18 cellular contexts compared by ENCODE assay signal in the genomic region with DNA sequence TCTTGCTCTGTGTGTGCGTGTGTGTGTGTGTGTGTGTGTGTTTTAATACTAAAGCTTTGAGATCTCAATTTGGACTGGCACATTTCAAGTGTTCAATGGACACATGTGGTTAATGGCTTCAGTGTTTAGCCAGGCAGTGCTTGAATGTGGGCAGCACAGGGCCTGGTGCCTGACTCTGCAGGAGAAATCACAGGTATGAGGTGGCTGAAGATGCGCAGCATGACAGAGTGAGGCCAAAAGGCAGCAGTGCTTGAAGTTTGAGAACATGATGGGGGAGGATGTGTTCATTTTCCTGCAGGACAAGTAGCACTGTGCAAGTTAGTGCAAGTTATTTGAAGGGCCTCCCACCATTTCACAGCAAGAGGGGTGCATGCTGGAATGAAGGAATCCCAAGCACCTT.
A peak's percentile ranks its signal among the peaks of the same experiment; 100 is the strongest.
DNase-seq lines count a peak whose midpoint lies in the region; ATAC-seq, FAIRE-seq and TF ChIP-seq lines count a peak whose summit lies in the region.
"Had no signal": no experiment of that assay in that cellular context is flagged by ENCODE, and none has a peak within 500 bp of the region (broad histone marks: within the 10 kb centered on the region; RNA-seq: fewer than 3 reads in every experiment).

No MANE protein-coding gene starts in this region.

- DNase-seq in A549 (ENCODE audit: low read depth in 1 of 2, low spot score in 1 of 2) (no peak), PC-9 (no peak), endothelial cell (ENCODE audit: low spot score) (no peak), Peyer's patch (no peak), islet precursor cell (no peak), GM10266 (ENCODE audit: extremely low spot score) (no peak)
- DNase-seq: C1 segment of cervical spinal cord, COR-L47, DMS53, KBM-7, NCI-H1436, NCI-H2029 treated with DMSO at 0.1 percent for 48 hours, NCI-H2227 treated with DMSO at 0.1 percent for 48 hours, RPMI8226, SJCRH30 had no signal

- H3K27ac Mint-ChIP-seq in endothelial cell (ENCODE audit: unreplicated experiment): peak overlapping the region; percentile 17
- peak overlapping the region in 2 of 3 experiments; percentile 19 to 61 for H3K27ac Mint-ChIP-seq in nephron

- CTCF ChIA-PET in A549 (lab: Yijun Ruan, JAX): no interaction called here
- CTCF ChIA-PET in PC-9 (lab: Charles Lee): no interaction called here

- POLR2A ChIA-PET in A549 (lab: Yijun Ruan, JAX) (no interaction called here), PC-9 (lab: Charles Lee; ENCODE audit: unreplicated experiment) (no interaction called here)

- WGBS in A549 (ENCODE audit: missing lambda C conversion rate): 88% methylated on average over 2 of the region's 2 CpGs

- no peaks in the 10 kb centered on the region for H3K79me2 ChIP-seq in PC-9 (ENCODE audit: low read depth)

- TF ChIP-seq CTCF in A549 (IDR thresholded peaks at IDR 0.05) (no peak), PC-9 (conservative IDR thresholded peaks at IDR 0.05) (no peak), endothelial cell (IDR thresholded peaks at IDR 0.05; ENCODE audit: unreplicated experiment) (no peak), nephron (IDR thresholded peaks at IDR 0.05; ENCODE audit: unreplicated experiment in 3 of 3) (no peak), Peyer's patch (IDR thresholded peaks at IDR 0.05) (no peak), GM10266 (IDR thresholded peaks at IDR 0.05; ENCODE audit: control insufficient read depth, insufficient read depth, low read depth, missing control alignments) (no peak)

- no peaks in the 10 kb centered on the region for H3K9me2 ChIP-seq in PC-9 (ENCODE audit: insufficient read depth)

- peaks cover 43% of the 10 kb centered on the region for H3K4me1 ChIP-seq in A549
- H3K4me1 ChIP-seq in PC-9 (replicated peaks; ENCODE audit: insufficient read depth): peaks cover 41% of the 10 kb centered on the region
- peaks cover 0 to 4% (median 0%) of the 10 kb centered on the region in 4 donors for H3K4me1 ChIP-seq in Peyer's patch
- H3K4me1 ChIP-seq: HAP-1, SJCRH30 had no signal

- H3K4me3 ChIP-seq in A549 (no peak overlapping the region), PC-9 (no peak overlapping the region), Peyer's patch (no peak overlapping the region)
- H3K4me3 ChIP-seq: HAP-1, SJCRH30 had no signal

- intact Hi-C loops in PC-9 (cut with micrococcal nuclease; ENCODE audit: unreplicated experiment): loop anchor here (2.0 to 10.0 kb wide), 6 partner anchors 41 to 763 kb away; a partner anchor contains a TSS

- TF ChIP-seq RAD21 in A549 (conservative IDR thresholded peaks at IDR 0.05 in 1 of 2, IDR thresholded peaks at IDR 0.05 in 1 of 2): no peak

- H3K9me3 ChIP-seq in A549 (no peaks in the 10 kb centered on the region), PC-9 (ENCODE audit: insufficient read depth, low read depth) (peaks cover 28% of the 10 kb centered on the region), Peyer's patch (no peaks in the 10 kb centered on the region)
- H3K9me3 ChIP-seq: HAP-1, SJCRH30 had no signal

- H3K4me3 Mint-ChIP-seq in endothelial cell (ENCODE audit: unreplicated experiment) (no peak overlapping the region), nephron (no peak overlapping the region)

- ATAC-seq in A549: no peak
- ATAC-seq in GM18858 (IDR thresholded peaks at IDR 0.05; ENCODE audit: unreplicated experiment): no peak

- no peak for FAIRE-seq in A549 (lab: Jason Lieb, UNC)

- BruUV-seq in PC-9 (replicated peaks; lab: Mats Ljungman, UMichigan): no TSS peak

- no peaks in the 10 kb centered on the region for H3K36me3 Mint-ChIP-seq in endothelial cell (ENCODE audit: low read depth, unreplicated experiment)
- no peaks in the 10 kb centered on the region for H3K36me3 Mint-ChIP-seq in nephron (ENCODE audit: low read depth)

- peaks cover 27% of the 10 kb centered on the region for H3F3A ChIP-seq in PC-9 (ENCODE audit: insufficient read depth, low read depth)

- H3K27ac ChIP-seq in A549 (peak overlapping the region; percentile 68 to 77), PC-9 (peak overlapping the region; percentile 76), Peyer's patch (no peak overlapping the region)
- H3K27ac ChIP-seq: SJCRH30 had no signal

- H3K27me3 Mint-ChIP-seq in endothelial cell (ENCODE audit: unreplicated experiment) (no peaks in the 10 kb centered on the region), nephron (ENCODE audit: low read depth) (no peaks in the 10 kb centered on the region)

- H3K36me3 ChIP-seq in PC-9 (ENCODE audit: low read depth) (0 out of 2 replicates have a peak, but pooled peaks cover 6% of the 10 kb centered on the region), Peyer's patch (no peaks in the 10 kb centered on the region)
- H3K36me3 ChIP-seq: HAP-1, SJCRH30 had no signal

- no peak overlapping the region for H3K4me2 ChIP-seq in A549
- H3K4me2 ChIP-seq in PC-9: no peak overlapping the region

- TF ChIP-seq POLR2A in A549 (IDR thresholded peaks at IDR 0.05; ENCODE audit: low read length): no peak
- TF ChIP-seq POLR2A in Peyer's patch (IDR thresholded peaks at IDR 0.05): no peak

- TF ChIP-seq EP300 in A549 (IDR thresholded peaks at IDR 0.05): no peak

- peaks cover 4% of the 10 kb centered on the region for H3K9me3 Mint-ChIP-seq in endothelial cell (ENCODE audit: unreplicated experiment)
- no peaks in the 10 kb centered on the region for H3K9me3 Mint-ChIP-seq in nephron

- H3K4me1 Mint-ChIP-seq in endothelial cell (ENCODE audit: unreplicated experiment) (peaks cover 22% of the 10 kb centered on the region), nephron (peaks cover 26% of the 10 kb centered on the region)

- H4K20me1 ChIP-seq in PC-9 (ENCODE audit: insufficient read depth): no peaks in the 10 kb centered on the region

- H2AFZ ChIP-seq in PC-9: no peak overlapping the region

- H3K27me3 ChIP-seq in PC-9 (ENCODE audit: insufficient read depth, low read depth) (no peaks in the 10 kb centered on the region), Peyer's patch (no peaks in the 10 kb centered on the region)
- H3K27me3 ChIP-seq: SJCRH30 had no signal

TF ChIP-seq in A549, 52 proteins besides CTCF, POLR2A, EP300 and RAD21:
- TF ChIP-seq CHD4 (IDR thresholded peaks at IDR 0.05; ENCODE audit: borderline replicate concordance) (no peak), MAZ (IDR thresholded peaks at IDR 0.05; ENCODE audit: borderline replicate concordance, low read depth, low read length) (no peak), FOSL2 (IDR thresholded peaks at IDR 0.05) (no peak), FOSL2 (CRISPR knock-in tag; IDR thresholded peaks at IDR 0.05) (no peak), HOXB13 (CRISPR knock-in tag; IDR thresholded peaks at IDR 0.05; ENCODE audit: low read depth) (no peak), MYC (IDR thresholded peaks at IDR 0.05; ENCODE audit: borderline replicate concordance, low read length) (no peak), ESRRA (IDR thresholded peaks at IDR 0.05; ENCODE audit: borderline replicate concordance, low read length) (no peak), TP53 (CRISPR knock-in tag; IDR thresholded peaks at IDR 0.05) (no peak), RNF2 (IDR thresholded peaks at IDR 0.05; ENCODE audit: borderline replicate concordance, low read depth) (no peak), CBX8 (IDR thresholded peaks at IDR 0.05) (no peak), NR3C1 (IDR thresholded peaks at IDR 0.05) (no peak), ZFP36 (IDR thresholded peaks at IDR 0.05; ENCODE audit: borderline replicate concordance, partially characterized antibody) (no peak)
- TF ChIP-seq, protein P1, sequence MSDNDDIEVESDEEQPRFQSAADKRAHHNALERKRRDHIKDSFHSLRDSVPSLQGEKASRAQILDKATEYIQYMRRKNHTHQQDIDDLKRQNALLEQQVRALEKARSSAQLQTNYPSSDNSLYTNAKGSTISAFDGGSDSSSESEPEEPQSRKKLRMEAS (IDR thresholded peaks at IDR 0.05): no peak
- TF ChIP-seq, protein P2, sequence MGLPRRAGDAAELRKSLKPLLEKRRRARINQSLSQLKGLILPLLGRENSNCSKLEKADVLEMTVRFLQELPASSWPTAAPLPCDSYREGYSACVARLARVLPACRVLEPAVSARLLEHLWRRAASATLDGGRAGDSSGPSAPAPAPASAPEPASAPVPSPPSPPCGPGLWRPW (IDR thresholded peaks at IDR 0.05): no peak
TF ChIP-seq in A549: peak in this region for 0.

Comparison
In these comparisons a context has a peak if more than half of its experiments do, and no peak if none do; other contexts are left out.
1. H3K27ac ChIP-seq: peak in A549 (2 of 2) and PC-9 (single experiment); none in Peyer's patch (0 of 4).